Comparison of ENCODE assay signal across 8 cellular contexts in genomic region chr17:39623356-39623950, GRCh38. TPM values are rescaled to one million over a fixed set of nuclear protein-coding genes. Genes with fewer than 3 reads are reported as not detected.
DNase-seq lines count a peak whose midpoint lies in the region; ATAC-seq, FAIRE-seq and TF ChIP-seq lines count a peak whose summit lies in the region.

No MANE protein-coding gene starts in this region.

- peaks cover 20% of the 10 kb centered on the region for H3K27me3 ChIP-seq in SK-N-SH (ENCODE audit: insufficient read depth)
- no peaks in the 10 kb centered on the region for H3K27me3 ChIP-seq in pancreas
- peaks cover 7 to 39% of the 10 kb centered on the region in 2 donors for H3K27me3 ChIP-seq in tibial nerve

- H3K9me3 ChIP-seq in SK-N-SH: no peaks in the 10 kb centered on the region
- H3K9me3 ChIP-seq in pancreas: no peaks in the 10 kb centered on the region
- H3K9me3 ChIP-seq in tibial nerve: no peaks in the 10 kb centered on the region

- POLR2A ChIA-PET in SK-N-SH (lab: Yijun Ruan, JAX): no interaction called here

- no peak for TF ChIP-seq EP300 in SK-N-SH (IDR thresholded peaks at IDR 0.05; ENCODE audit: borderline replicate concordance in 1 of 2, low read depth in 1 of 2, low read length in 1 of 2)
- no peak for TF ChIP-seq EP300 in tibial nerve (IDR thresholded peaks at IDR 0.05)

- peak; percentile 80 for DNase-seq in GM12865 (ENCODE audit: low read depth)
- peak; percentile 63 for DNase-seq in M059J (ENCODE audit: low read depth)
- DNase-seq in SK-N-SH: peak; percentile 89
- peak; percentile 82 for DNase-seq in activated gamma-delta T cell treated with anti-CD3 and anti-CD28 coated beads, Interleukin-2, amount 50 U/mL, for 16 hours (ENCODE audit: low read depth)
- peak; percentile 87 for DNase-seq in germinal center (ENCODE audit: low spot score)
- peak; percentile 89 to 99 (median 96) for DNase-seq in pancreas
- DNase-seq in tibial nerve (ENCODE audit: low spot score in 2 of 2): peak; percentile 71 to 89

- H3K9me2 ChIP-seq in SK-N-SH: no peaks in the 10 kb centered on the region

- H3K4me1 ChIP-seq in SK-N-SH (ENCODE audit: control insufficient read depth in 1 of 2, insufficient read depth in 2 of 2, low read depth in 1 of 2, low read length in 1 of 2) (peaks cover 0 to 12% of the 10 kb centered on the region in 2 experiments; a peak in 1 of 4 replicates), pancreas (peaks cover 0 to 8% (median 4%) of the 10 kb centered on the region in 3 donors), tibial nerve (peaks cover 0 to 59% (median 26%) of the 10 kb centered on the region in 4 donors)

- peaks cover 3% of the 10 kb centered on the region for H3F3A ChIP-seq in SK-N-SH (replicated peaks; ENCODE audit: insufficient read depth)

- H3K4me3 ChIP-seq in GM12865 (ENCODE audit: low read depth, low read length) (no peak overlapping the region), SK-N-SH (ENCODE audit: low read depth in 2 of 2, low read length in 1 of 2) (no peak overlapping the region; a peak in 1 of 4 replicates), pancreas (no peak overlapping the region), tibial nerve (no peak overlapping the region)

- FAIRE-seq in pancreas (lab: Jason Lieb, UNC): no peak

- CTCF ChIA-PET in SK-N-SH (lab: Yijun Ruan, JAX): interaction anchor here (0.6 to 14.5 kb wide), 46 partner anchors 8 to 708 kb away, joined by 3 to 483 read pairs (median 6); partner anchors contain the start of genes CDK12, MIEN1, NEUROD2 and PGAP3

- intact Hi-C loops in pancreas (cut with DNase I): loop anchor here in 2 of 3 donors (5.0 kb wide), 3 partner anchors 71 to 134 kb away; no protein-coding TSS in a partner anchor

- TF ChIP-seq POLR2A in tibial nerve (IDR thresholded peaks at IDR 0.05): no peak

- H3K79me2 ChIP-seq in SK-N-SH (ENCODE audit: insufficient read depth): no peaks in the 10 kb centered on the region

- H4K20me1 ChIP-seq in SK-N-SH (ENCODE audit: insufficient read depth): 0 out of 2 replicates have a peak, but pooled peaks cover 4% of the 10 kb centered on the region

- TF ChIP-seq RAD21 in SK-N-SH (IDR thresholded peaks at IDR 0.05; ENCODE audit: low read length): peak; percentile 87

- H3K27ac ChIP-seq in SK-N-SH (ENCODE audit: low read depth in 2 of 2, low read length in 1 of 2) (no peak overlapping the region), pancreas (no peak overlapping the region), tibial nerve (peak overlapping the region in 1 of 4 donors; percentile 15)

- H2AFZ ChIP-seq in SK-N-SH (ENCODE audit: low read depth): no peak overlapping the region

- 3% methylated on average over 13 of the region's 16 CpGs for WGBS in SK-N-SH (ENCODE audit: low lambda C conversion rate)
- WGBS in pancreas, 2 donors: 3% methylated on average over 16 of the region's 16 CpGs
- WGBS in tibial nerve, 2 donors: 6 to 7% methylated on average over 11 to 12 of the region's 16 CpGs

- no peak overlapping the region for H3K4me2 ChIP-seq in SK-N-SH

- no peaks in the 10 kb centered on the region for H3K36me3 ChIP-seq in SK-N-SH (replicated peaks in 1 of 2; ENCODE audit: control insufficient read depth in 1 of 2, insufficient read depth in 2 of 2, low read length in 1 of 2)
- H3K36me3 ChIP-seq in pancreas: no peaks in the 10 kb centered on the region
- no peaks in the 10 kb centered on the region for H3K36me3 ChIP-seq in tibial nerve

- no peak overlapping the region for H3K9ac ChIP-seq in SK-N-SH

- TF ChIP-seq CTCF in GM12865 (IDR thresholded peaks at IDR 0.05; ENCODE audit: insufficient read depth, low read depth, low read length, missing control alignments) (peak; percentile 92), SK-N-SH (IDR thresholded peaks at IDR 0.05) (peak; percentile 85), pancreas (IDR thresholded peaks at IDR 0.05) (peak; percentile 90 to 95 (median 93)), tibial nerve (IDR thresholded peaks at IDR 0.05) (peak; percentile 92 to 96 (median 93))

- ATAC-seq in pancreas (peak; percentile 86 to 89 (median 88)), GM18519 (IDR thresholded peaks at IDR 0.05; ENCODE audit: low FRiP score, unreplicated experiment) (no peak)

TF ChIP-seq in SK-N-SH, 30 proteins besides CTCF, POLR2A, EP300 and RAD21 (continues in another document):
- TF ChIP-seq MXI1 (IDR thresholded peaks at IDR 0.05; ENCODE audit: low read depth, low read length) (no peak), RFX5 (IDR thresholded peaks at IDR 0.05; ENCODE audit: low read length) (no peak), EZH2phosphoT487 (IDR thresholded peaks at IDR 0.05; ENCODE audit: borderline replicate concordance, low read depth) (no peak), SIN3A (IDR thresholded peaks at IDR 0.05; ENCODE audit: borderline replicate concordance, low read depth, low read length) (no peak), RXRA (IDR thresholded peaks at IDR 0.05; ENCODE audit: borderline replicate concordance, low read depth) (no peak), RCOR1 (IDR thresholded peaks at IDR 0.05; ENCODE audit: low read length) (no peak), SMC3 (IDR thresholded peaks at IDR 0.05; ENCODE audit: low read depth, low read length) (peak; percentile 76), MEF2A (IDR thresholded peaks at IDR 0.05; ENCODE audit: borderline replicate concordance, low read depth) (no peak), NFIC (IDR thresholded peaks at IDR 0.05; ENCODE audit: borderline replicate concordance) (no peak), JUND (IDR thresholded peaks at IDR 0.05) (no peak)
- TF ChIP-seq, protein P1, sequence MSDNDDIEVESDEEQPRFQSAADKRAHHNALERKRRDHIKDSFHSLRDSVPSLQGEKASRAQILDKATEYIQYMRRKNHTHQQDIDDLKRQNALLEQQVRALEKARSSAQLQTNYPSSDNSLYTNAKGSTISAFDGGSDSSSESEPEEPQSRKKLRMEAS (IDR thresholded peaks at IDR 0.05; ENCODE audit: low read depth): 0 out of 2 replicates have a peak, but pooled peaks have one; percentile 31
- TF ChIP-seq, protein P2, sequence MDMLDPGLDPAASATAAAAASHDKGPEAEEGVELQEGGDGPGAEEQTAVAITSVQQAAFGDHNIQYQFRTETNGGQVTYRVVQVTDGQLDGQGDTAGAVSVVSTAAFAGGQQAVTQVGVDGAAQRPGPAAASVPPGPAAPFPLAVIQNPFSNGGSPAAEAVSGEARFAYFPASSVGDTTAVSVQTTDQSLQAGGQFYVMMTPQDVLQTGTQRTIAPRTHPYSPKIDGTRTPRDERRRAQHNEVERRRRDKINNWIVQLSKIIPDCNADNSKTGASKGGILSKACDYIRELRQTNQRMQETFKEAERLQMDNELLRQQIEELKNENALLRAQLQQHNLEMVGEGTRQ (IDR thresholded peaks at IDR 0.05; ENCODE audit: borderline replicate concordance, low read depth, low read length): no peak
- TF ChIP-seq, protein P3, sequence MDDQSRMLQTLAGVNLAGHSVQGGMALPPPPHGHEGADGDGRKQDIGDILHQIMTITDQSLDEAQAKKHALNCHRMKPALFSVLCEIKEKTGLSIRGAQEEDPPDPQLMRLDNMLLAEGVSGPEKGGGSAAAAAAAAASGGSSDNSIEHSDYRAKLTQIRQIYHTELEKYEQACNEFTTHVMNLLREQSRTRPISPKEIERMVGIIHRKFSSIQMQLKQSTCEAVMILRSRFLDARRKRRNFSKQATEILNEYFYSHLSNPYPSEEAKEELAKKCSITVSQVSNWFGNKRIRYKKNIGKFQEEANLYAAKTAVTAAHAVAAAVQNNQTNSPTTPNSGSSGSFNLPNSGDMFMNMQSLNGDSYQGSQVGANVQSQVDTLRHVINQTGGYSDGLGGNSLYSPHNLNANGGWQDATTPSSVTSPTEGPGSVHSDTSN (IDR thresholded peaks at IDR 0.05): no peak

RNA-seq across cellular contexts. Expression of gene PPP1R1B, which starts 3.3 kb away (rescaled TPM):
- not detected in 2 replicates for total RNA-seq in M059J (2014; rRNA removed; shearing (Covaris generic))
- polyA plus RNA-seq in SK-N-SH (2012; rRNA removed) (0.05 and 0.07 TPM in 2 replicates), pancreas (100 to 1,000 TPM in 1 of 2 donors, 10 to 100 TPM in 1; 99.1 to 201 TPM)
- polyA plus RNA-seq in SK-N-SH (2012; cell fraction: cytosol; rRNA removed): 0.05 and 0.12 TPM in 2 replicates
- not detected in 2 replicates for polyA plus RNA-seq in SK-N-SH (2012; cell fraction: nucleus; rRNA removed)
- total RNA-seq in pancreas (10 to 100 TPM; 42.8 to 74.3 (median 62.8) TPM), tibial nerve (10 to 100 TPM; 10.4 to 20.4 (median 12.7) TPM)

RNA-seq across cellular contexts. Expression of gene STARD3, which starts 13.5 kb away (rescaled TPM):
- total RNA-seq in M059J (2014; rRNA removed; shearing (Covaris generic)): 20.8 and 33.1 TPM in 2 replicates
- polyA plus RNA-seq in SK-N-SH (2012; rRNA removed): 76.8 and 78.0 TPM in 2 replicates
- polyA plus RNA-seq in SK-N-SH (2012; cell fraction: cytosol; rRNA removed): 32.5 and 44.3 TPM in 2 replicates
- 330 and 615 TPM in 2 replicates for polyA plus RNA-seq in SK-N-SH (2012; cell fraction: nucleus; rRNA removed)
- 10 to 100 TPM; 24.4 to 35.7 (median 27.2) TPM for total RNA-seq in pancreas
- 10 to 100 TPM; 64.5 to 73.8 TPM for polyA plus RNA-seq in pancreas
- 100 to 1,000 TPM in 3 of 4 donors, 10 to 100 TPM in 1; 85.3 to 170 (median 108) TPM for total RNA-seq in tibial nerve

RNA-seq across cellular contexts. Expression of gene NEUROD2, which starts 15.7 kb away (rescaled TPM):
- not detected in 2 replicates for total RNA-seq in M059J (2014; rRNA removed; shearing (Covaris generic))
- polyA plus RNA-seq in SK-N-SH (2012; rRNA removed) (not detected in 2 replicates), pancreas (under 1 TPM in 1 of 2 donors, not detected in 1; 0.04 TPM)
- polyA plus RNA-seq in SK-N-SH (2012; cell fraction: cytosol; rRNA removed): not detected in 2 replicates
- 0.04 TPM in 1 of 2 replicates, not detected in the other for polyA plus RNA-seq in SK-N-SH (2012; cell fraction: nucleus; rRNA removed)
- total RNA-seq in pancreas (not detected), tibial nerve (not detected)

RNA-seq across cellular contexts. Expression of gene TCAP, which starts 41.7 kb away (rescaled TPM):
- 0.05 TPM in 1 of 2 replicates, not detected in the other for total RNA-seq in M059J (2014; rRNA removed; shearing (Covaris generic))
- 0.43 and 0.67 TPM in 2 replicates for polyA plus RNA-seq in SK-N-SH (2012; rRNA removed)
- polyA plus RNA-seq in SK-N-SH (2012; cell fraction: cytosol; rRNA removed): 0.08 and 0.13 TPM in 2 replicates
- 3.6 and 4.0 TPM in 2 replicates for polyA plus RNA-seq in SK-N-SH (2012; cell fraction: nucleus; rRNA removed)
- total RNA-seq in pancreas: 1 to 10 TPM in 1 of 6 donors, under 1 TPM in 5; 0.13 to 2.0 (median 0.30) TPM
- polyA plus RNA-seq in pancreas: 1 to 10 TPM; 1.1 to 3.0 TPM
- 1 to 10 TPM in 1 of 4 donors, under 1 TPM in 3; 0.30 to 5.5 (median 0.61) TPM for total RNA-seq in tibial nerve

RNA-seq across cellular contexts. Expression of gene PNMT, which starts 44.8 kb away (rescaled TPM):
- total RNA-seq in M059J (2014; rRNA removed; shearing (Covaris generic)): not detected in 2 replicates
- polyA plus RNA-seq in SK-N-SH (2012; rRNA removed) (0.05 and 0.07 TPM in 2 replicates), pancreas (10 to 100 TPM in 1 of 2 donors, 1 to 10 TPM in 1; 3.0 to 11.7 TPM)
- 0.03 and 0.07 TPM in 2 replicates for polyA plus RNA-seq in SK-N-SH (2012; cell fraction: cytosol; rRNA removed)
- polyA plus RNA-seq in SK-N-SH (2012; cell fraction: nucleus; rRNA removed): 0.07 and 0.21 TPM in 2 replicates
- total RNA-seq in pancreas (under 1 TPM in 3 of 6 donors, not detected in 3; 0.16 to 0.64 (median 0.23) TPM), tibial nerve (10 to 100 TPM in 3 of 4 donors, 1 to 10 TPM in 1; 2.4 to 19.6 (median 12.4) TPM)

Comparison
In these comparisons a context has a peak if more than half of its experiments do, and no peak if none do; other contexts are left out.
1. RNA of gene PPP1R1B, which starts 3.3 kb away (total RNA-seq): 42.8 to 74.3 TPM in pancreas and 10.4 to 20.4 TPM in tibial nerve; not detected in M059J; every median in the first group is over 10 times any median in the second.
2. Peak in every context shown above with its lines, with median percentiles within 50 percentile points of each other: DNase-seq and CTCF ChIP-seq.